21 cellular contexts compared by ENCODE assay signal in the genomic region with DNA sequence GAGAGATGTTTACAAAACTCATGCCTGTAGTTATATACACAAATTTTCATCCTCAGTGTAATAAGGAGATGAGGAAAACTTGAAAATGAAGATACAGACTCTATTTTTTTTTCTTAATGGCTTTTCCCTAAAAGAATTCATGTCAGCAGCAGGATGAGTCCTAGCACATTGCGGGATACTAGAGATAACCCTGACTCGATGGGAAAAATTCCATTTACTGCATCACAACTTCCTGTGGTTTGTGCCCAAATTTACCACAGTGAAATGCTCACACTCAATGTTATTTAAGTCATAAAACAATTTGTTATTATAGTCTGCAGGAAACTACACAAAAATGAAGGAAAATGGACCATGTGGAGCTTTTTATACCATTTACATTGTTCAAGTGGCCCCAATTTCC.
DNase-seq lines count a peak whose midpoint lies in the region; ATAC-seq and TF ChIP-seq lines count a peak whose summit lies in the region.
"Had no signal": no experiment of that assay in that cellular context is flagged by ENCODE, and none has a peak within 500 bp of the region (broad histone marks: within the 10 kb centered on the region; RNA-seq: fewer than 3 reads in every experiment).

No MANE protein-coding gene starts in this region.

- POLR2A ChIA-PET in T-cell (lab: Charles Lee): interaction anchor here in 1 of 2 donors (0.7 kb wide), 1 partner anchor 1500 kb away, joined by 3 read pairs; no protein-coding TSS in a partner anchor

- H3K9me3 Mint-ChIP-seq in T-cell: peaks cover 11 to 22% (median 13%) of the 10 kb centered on the region in 3 donors
- H3K9me3 Mint-ChIP-seq: neural crest cell had no signal

- H3K4me3 ChIP-seq in fibroblast of pulmonary artery (replicated peaks; ENCODE audit: low read depth, low read length) (no peak overlapping the region), colonic mucosa (no peak overlapping the region)
- H3K4me3 ChIP-seq: adrenal gland, lower lobe of right lung, thoracic aorta, vagina had no signal

- intact Hi-C loops in colonic mucosa (cut with DNase I): no loop called here

- no peaks in the 10 kb centered on the region for H3K36me3 Mint-ChIP-seq in T-cell
- H3K36me3 Mint-ChIP-seq: activated CD4-positive, alpha-beta memory T cell treated with anti-CD3 and anti-CD28 coated beads for 36 hours had no signal

- CTCF ChIA-PET in T-cell (lab: Charles Lee): no interaction called here

- no peak overlapping the region for H3K27ac ChIP-seq in colonic mucosa
- H3K27ac ChIP-seq: adrenal gland, lower lobe of right lung, thoracic aorta, vagina had no signal

- no peak overlapping the region for H3K27ac Mint-ChIP-seq in T-cell
- H3K27ac Mint-ChIP-seq: activated B cell treated with CpG ODN at 0.5 μM for 24 hours; activated CD4-positive, alpha-beta memory T cell treated with anti-CD3 and anti-CD28 coated beads for 36 hours; progenitor cell of endocrine pancreas had no signal

- DNase-seq in GM04503 (ENCODE audit: low read depth): peak; percentile 2
- DNase-seq in UCSD-AML1 (lab: John Stamatoyannopoulos, UW; ENCODE audit: unreplicated experiment): peak; percentile 3
- peak; percentile 34 for DNase-seq in fibroblast of pulmonary artery (ENCODE audit: low read depth)
- no peak for DNase-seq in T-cell
- DNase-seq in SIG-M5 (lab: John Stamatoyannopoulos, UW): no peak
- no peak for DNase-seq in colonic mucosa
- DNase-seq: activated B cell treated with CpG ODN at 0.5 μM for 24 hours; activated CD4-positive, alpha-beta memory T cell treated with anti-CD3 and anti-CD28 coated beads for 36 hours; activated gamma-delta T cell; adrenal gland; Calu3; caudate nucleus; lower lobe of right lung; NCI-H510A; stimulated activated CD4-positive, alpha-beta T cell treated with anti-CD3 and anti-CD28 coated beads, Interleukin-2, amount 100 ng/mL, for 24 hours; stimulated activated naive CD4-positive, alpha-beta T cell had no signal

- H3K27me3 Mint-ChIP-seq in T-cell: no peaks in the 10 kb centered on the region
- H3K27me3 Mint-ChIP-seq: activated B cell treated with CpG ODN at 0.5 μM for 24 hours; activated CD4-positive, alpha-beta memory T cell treated with anti-CD3 and anti-CD28 coated beads for 36 hours; progenitor cell of endocrine pancreas had no signal

- TF ChIP-seq CTCF in fibroblast of pulmonary artery (IDR thresholded peaks at IDR 0.05; ENCODE audit: low read length, missing control alignments) (no peak), colonic mucosa (IDR thresholded peaks at IDR 0.05) (no peak)

- H3K27me3 ChIP-seq in colonic mucosa: no peaks in the 10 kb centered on the region
- H3K27me3 ChIP-seq: adrenal gland, vagina had no signal

- no peaks in the 10 kb centered on the region for H3K36me3 ChIP-seq in colonic mucosa
- H3K36me3 ChIP-seq: adrenal gland, lower lobe of right lung, thoracic aorta, vagina had no signal

- no peaks in the 10 kb centered on the region for H3K4me1 Mint-ChIP-seq in T-cell
- H3K4me1 Mint-ChIP-seq: activated B cell treated with CpG ODN at 0.5 μM for 24 hours, neural crest cell had no signal

- ATAC-seq in GM19395 (IDR thresholded peaks at IDR 0.05; ENCODE audit: unreplicated experiment): no peak
- no peak for ATAC-seq in T-cell (replicated peaks in 1 of 4)
- ATAC-seq: lower lobe of right lung had no signal

- H3K9me3 ChIP-seq in colonic mucosa: no peaks in the 10 kb centered on the region
- H3K9me3 ChIP-seq: lower lobe of right lung, thoracic aorta, vagina had no signal

- H3K4me1 ChIP-seq in colonic mucosa: no peaks in the 10 kb centered on the region
- H3K4me1 ChIP-seq: adrenal gland, lower lobe of right lung, vagina had no signal

- no peak overlapping the region for H3K9ac ChIP-seq in colonic mucosa (ENCODE audit: low read depth in 2 of 2, low read length in 2 of 2)

- H3K4me3 Mint-ChIP-seq in T-cell: no peak overlapping the region
- H3K4me3 Mint-ChIP-seq: activated B cell treated with CpG ODN at 0.5 μM for 24 hours; activated CD4-positive, alpha-beta memory T cell treated with anti-CD3 and anti-CD28 coated beads for 36 hours; neural crest cell had no signal

Comparison
In these comparisons a context has a peak if more than half of its experiments do, and no peak if none do; other contexts are left out.
1. DNase-seq: peak in GM04503 (single experiment), UCSD-AML1 (single experiment) and fibroblast of pulmonary artery (single experiment); none in T-cell (0 of 34), SIG-M5 (single experiment) and colonic mucosa (single experiment).